Comparison of ENCODE assay signal across 1 cellular context in the genomic region with DNA sequence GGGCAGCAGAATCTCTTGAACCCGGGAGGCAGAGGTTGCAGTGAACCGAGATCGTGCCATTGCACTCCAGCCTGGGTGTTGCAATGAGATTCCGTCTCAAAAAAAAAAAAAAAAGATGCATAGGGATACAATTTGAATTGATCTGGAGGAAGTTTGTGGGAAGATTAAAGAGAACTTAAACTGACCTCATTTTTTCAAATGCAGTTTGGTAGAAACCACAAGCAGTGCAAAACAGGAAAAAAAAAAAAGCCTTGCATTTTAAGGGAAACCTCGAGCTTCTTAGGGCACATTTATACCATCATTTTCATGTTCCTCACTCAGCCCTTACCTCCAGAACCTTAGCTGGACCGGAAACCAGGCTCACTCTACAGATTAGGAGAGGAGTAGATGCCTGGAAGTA.
TF ChIP-seq lines count a peak whose summit lies in the region.

No MANE protein-coding gene starts in this region.

TF ChIP-seq in GM12878, 131 proteins besides CTCF, POLR2A, EP300 and RAD21:
- TF ChIP-seq ATF7 (IDR thresholded peaks at IDR 0.05; ENCODE audit: low read depth) (0 out of 2 replicates have a peak, but pooled peaks have one; percentile 38), IKZF2 (IDR thresholded peaks at IDR 0.05) (peak; percentile 9 to 36; a peak in 1 of 4 replicates), CHD1 (IDR thresholded peaks at IDR 0.05; ENCODE audit: low read depth, low read length) (no peak), NR2F1 (conservative IDR thresholded peaks at IDR 0.05) (no peak), EED (IDR thresholded peaks at IDR 0.05; ENCODE audit: low read depth) (no peak), CBFB (IDR thresholded peaks at IDR 0.05; ENCODE audit: low read depth) (0 out of 2 replicates have a peak, but pooled peaks have one; percentile 35), ZNF384 (IDR thresholded peaks at IDR 0.05; ENCODE audit: borderline replicate concordance, low read depth, low read length) (peak; percentile 66; the same call in 1 of the 2 replicates), KAT2A (conservative IDR thresholded peaks at IDR 0.05; ENCODE audit: control insufficient read depth, low read depth, low read length) (no peak), TCF7 (IDR thresholded peaks at IDR 0.05; ENCODE audit: borderline replicate concordance) (0 out of 2 replicates have a peak, but pooled peaks have one; percentile 69), RUNX3 (IDR thresholded peaks at IDR 0.05; ENCODE audit: low read length) (peak; percentile 91), POLR2AphosphoS5 (IDR thresholded peaks at IDR 0.05; ENCODE audit: low read length) (no peak), ZNF24 (IDR thresholded peaks at IDR 0.05) (no peak)
- TF ChIP-seq, protein P1, sequence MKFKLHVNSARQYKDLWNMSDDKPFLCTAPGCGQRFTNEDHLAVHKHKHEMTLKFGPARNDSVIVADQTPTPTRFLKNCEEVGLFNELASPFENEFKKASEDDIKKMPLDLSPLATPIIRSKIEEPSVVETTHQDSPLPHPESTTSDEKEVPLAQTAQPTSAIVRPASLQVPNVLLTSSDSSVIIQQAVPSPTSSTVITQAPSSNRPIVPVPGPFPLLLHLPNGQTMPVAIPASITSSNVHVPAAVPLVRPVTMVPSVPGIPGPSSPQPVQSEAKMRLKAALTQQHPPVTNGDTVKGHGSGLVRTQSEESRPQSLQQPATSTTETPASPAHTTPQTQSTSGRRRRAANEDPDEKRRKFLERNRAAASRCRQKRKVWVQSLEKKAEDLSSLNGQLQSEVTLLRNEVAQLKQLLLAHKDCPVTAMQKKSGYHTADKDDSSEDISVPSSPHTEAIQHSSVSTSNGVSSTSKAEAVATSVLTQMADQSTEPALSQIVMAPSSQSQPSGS (IDR thresholded peaks at IDR 0.05; ENCODE audit: low read length): no peak
- TF ChIP-seq, protein P2, sequence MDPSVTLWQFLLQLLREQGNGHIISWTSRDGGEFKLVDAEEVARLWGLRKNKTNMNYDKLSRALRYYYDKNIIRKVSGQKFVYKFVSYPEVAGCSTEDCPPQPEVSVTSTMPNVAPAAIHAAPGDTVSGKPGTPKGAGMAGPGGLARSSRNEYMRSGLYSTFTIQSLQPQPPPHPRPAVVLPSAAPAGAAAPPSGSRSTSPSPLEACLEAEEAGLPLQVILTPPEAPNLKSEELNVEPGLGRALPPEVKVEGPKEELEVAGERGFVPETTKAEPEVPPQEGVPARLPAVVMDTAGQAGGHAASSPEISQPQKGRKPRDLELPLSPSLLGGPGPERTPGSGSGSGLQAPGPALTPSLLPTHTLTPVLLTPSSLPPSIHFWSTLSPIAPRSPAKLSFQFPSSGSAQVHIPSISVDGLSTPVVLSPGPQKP (IDR thresholded peaks at IDR 0.05; ENCODE audit: low read depth, low read length): no peak
- TF ChIP-seq, protein P3, sequence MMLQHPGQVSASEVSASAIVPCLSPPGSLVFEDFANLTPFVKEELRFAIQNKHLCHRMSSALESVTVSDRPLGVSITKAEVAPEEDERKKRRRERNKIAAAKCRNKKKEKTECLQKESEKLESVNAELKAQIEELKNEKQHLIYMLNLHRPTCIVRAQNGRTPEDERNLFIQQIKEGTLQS (IDR thresholded peaks at IDR 0.05; ENCODE audit: borderline replicate concordance, extremely low read depth, low read depth, low read length): no peak
- TF ChIP-seq, protein P4, sequence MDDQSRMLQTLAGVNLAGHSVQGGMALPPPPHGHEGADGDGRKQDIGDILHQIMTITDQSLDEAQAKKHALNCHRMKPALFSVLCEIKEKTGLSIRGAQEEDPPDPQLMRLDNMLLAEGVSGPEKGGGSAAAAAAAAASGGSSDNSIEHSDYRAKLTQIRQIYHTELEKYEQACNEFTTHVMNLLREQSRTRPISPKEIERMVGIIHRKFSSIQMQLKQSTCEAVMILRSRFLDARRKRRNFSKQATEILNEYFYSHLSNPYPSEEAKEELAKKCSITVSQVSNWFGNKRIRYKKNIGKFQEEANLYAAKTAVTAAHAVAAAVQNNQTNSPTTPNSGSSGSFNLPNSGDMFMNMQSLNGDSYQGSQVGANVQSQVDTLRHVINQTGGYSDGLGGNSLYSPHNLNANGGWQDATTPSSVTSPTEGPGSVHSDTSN (IDR thresholded peaks at IDR 0.05; ENCODE audit: insufficient replicate concordance, low read depth, low read length): no peak
- TF ChIP-seq, protein P5, sequence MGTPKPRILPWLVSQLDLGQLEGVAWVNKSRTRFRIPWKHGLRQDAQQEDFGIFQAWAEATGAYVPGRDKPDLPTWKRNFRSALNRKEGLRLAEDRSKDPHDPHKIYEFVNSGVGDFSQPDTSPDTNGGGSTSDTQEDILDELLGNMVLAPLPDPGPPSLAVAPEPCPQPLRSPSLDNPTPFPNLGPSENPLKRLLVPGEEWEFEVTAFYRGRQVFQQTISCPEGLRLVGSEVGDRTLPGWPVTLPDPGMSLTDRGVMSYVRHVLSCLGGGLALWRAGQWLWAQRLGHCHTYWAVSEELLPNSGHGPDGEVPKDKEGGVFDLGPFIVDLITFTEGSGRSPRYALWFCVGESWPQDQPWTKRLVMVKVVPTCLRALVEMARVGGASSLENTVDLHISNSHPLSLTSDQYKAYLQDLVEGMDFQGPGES (IDR thresholded peaks at IDR 0.05): no peak
- TF ChIP-seq, protein P6, sequence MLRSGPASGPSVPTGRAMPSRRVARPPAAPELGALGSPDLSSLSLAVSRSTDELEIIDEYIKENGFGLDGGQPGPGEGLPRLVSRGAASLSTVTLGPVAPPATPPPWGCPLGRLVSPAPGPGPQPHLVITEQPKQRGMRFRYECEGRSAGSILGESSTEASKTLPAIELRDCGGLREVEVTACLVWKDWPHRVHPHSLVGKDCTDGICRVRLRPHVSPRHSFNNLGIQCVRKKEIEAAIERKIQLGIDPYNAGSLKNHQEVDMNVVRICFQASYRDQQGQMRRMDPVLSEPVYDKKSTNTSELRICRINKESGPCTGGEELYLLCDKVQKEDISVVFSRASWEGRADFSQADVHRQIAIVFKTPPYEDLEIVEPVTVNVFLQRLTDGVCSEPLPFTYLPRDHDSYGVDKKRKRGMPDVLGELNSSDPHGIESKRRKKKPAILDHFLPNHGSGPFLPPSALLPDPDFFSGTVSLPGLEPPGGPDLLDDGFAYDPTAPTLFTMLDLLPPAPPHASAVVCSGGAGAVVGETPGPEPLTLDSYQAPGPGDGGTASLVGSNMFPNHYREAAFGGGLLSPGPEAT (IDR thresholded peaks at IDR 0.05; ENCODE audit: low read depth): peak; percentile 19; the same call in 1 of the 2 replicates
TF ChIP-seq in GM12878: peak in this region for 7.
